10 cellular contexts compared by ENCODE assay signal in the genomic region with DNA sequence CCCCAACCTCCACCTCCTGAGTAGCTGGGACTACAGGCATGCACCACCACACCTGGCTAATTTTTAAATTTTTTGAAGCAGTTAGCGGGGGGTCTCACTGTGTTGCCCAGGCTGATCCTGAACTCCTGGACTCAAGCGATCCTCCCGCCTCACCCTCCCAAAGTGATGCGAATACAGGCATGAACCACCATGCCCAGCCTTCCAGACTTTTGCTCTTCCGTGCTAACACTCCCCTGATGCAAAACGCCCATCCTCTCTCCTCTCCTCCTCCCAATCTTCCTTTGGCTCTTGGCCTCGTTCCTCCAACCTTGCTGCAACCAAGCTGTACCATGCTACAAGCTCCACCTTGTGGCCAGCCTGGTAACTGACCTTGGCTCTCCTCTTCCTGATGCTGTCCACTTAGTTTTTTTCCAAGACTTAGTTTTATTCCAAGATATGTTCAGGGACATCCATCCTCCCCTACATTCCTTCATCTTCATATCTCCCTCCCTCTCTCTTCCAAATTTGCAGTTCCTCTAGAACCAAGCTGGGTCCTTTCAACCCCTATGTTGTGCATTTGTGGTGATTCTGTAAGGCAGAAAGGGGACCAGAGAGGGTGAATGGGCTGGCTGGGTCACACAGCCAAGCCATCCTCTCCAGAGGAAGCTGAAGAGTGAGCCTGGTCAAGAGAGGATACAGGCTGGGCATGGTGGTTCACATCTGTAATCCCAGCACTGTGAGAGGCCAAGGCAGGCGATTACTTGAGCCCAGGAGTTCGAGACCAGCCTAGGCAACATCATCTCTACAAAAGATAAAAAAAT. TPM values are rescaled to one million over a fixed set of nuclear protein-coding genes. Genes with fewer than 3 reads are reported as not detected.
DNase-seq lines count a peak whose midpoint lies in the region; ATAC-seq and TF ChIP-seq lines count a peak whose summit lies in the region.
"Had no signal": no experiment of that assay in that cellular context is flagged by ENCODE, and none has a peak within 500 bp of the region (broad histone marks: within the 10 kb centered on the region; RNA-seq: fewer than 3 reads in every experiment).

No MANE protein-coding gene starts in this region.

- peaks cover 12% of the 10 kb centered on the region for H3K4me1 Mint-ChIP-seq in GM23338

- H3F3A ChIP-seq in GM23338 (replicated peaks; ENCODE audit: low read depth), result no peaks in the 10 kb centered on the region

- H3K79me2 ChIP-seq in GM23338 (replicated peaks; ENCODE audit: insufficient read depth), result no peaks in the 10 kb centered on the region

- H2AFZ ChIP-seq in GM23338, result no peak overlapping the region

- peaks cover 16% of the 10 kb centered on the region for H3K27me3 Mint-ChIP-seq in GM23338 (ENCODE audit: insufficient read depth, low read depth, poor library complexity)

- 79 to 85% methylated on average over 9 of the region's 9 CpGs for WGBS in sigmoid colon, 2 donors

- H3K4me3 ChIP-seq in GM23338 (no peak overlapping the region), muscle layer of duodenum (ENCODE audit: low read depth in 1 of 2, low read length in 2 of 2) (peak overlapping the region; percentile 0 to 7), sigmoid colon (no peak overlapping the region)

- peaks cover 39% of the 10 kb centered on the region for H3K9me3 Mint-ChIP-seq in GM23338

- peaks cover 13% of the 10 kb centered on the region for H3K4me1 ChIP-seq in GM23338 (ENCODE audit: insufficient read depth)
- H3K4me1 ChIP-seq in muscle layer of duodenum (ENCODE audit: control insufficient read depth in 1 of 2, insufficient read depth in 2 of 2, low read length in 2 of 2), result peaks cover 0 to 15% of the 10 kb centered on the region in 2 donors
- peaks cover 0 to 13% (median 8%) of the 10 kb centered on the region in 4 donors for H3K4me1 ChIP-seq in sigmoid colon
- H3K4me1 ChIP-seq: spleen had no signal

- no peak overlapping the region for H3K4me2 ChIP-seq in GM23338

- TF ChIP-seq CTCF in GM23338 (conservative IDR thresholded peaks at IDR 0.05; ENCODE audit: low read depth in 2 of 2) (peak; percentile 74 to 84), sigmoid colon (IDR thresholded peaks at IDR 0.05) (no peak)

- H3K36me3 Mint-ChIP-seq in GM23338 (ENCODE audit: low read depth), result peaks cover 19% of the 10 kb centered on the region

- intact Hi-C loops in sigmoid colon (cut with DNase I), result no loop called here

- no peak for TF ChIP-seq EP300 in sigmoid colon (IDR thresholded peaks at IDR 0.05)

- no peak for ATAC-seq in GM23338
- ATAC-seq in GM21786 (IDR thresholded peaks at IDR 0.05; ENCODE audit: unreplicated experiment), result no peak

- no peak overlapping the region for H3K27ac ChIP-seq in GM23338 (ENCODE audit: low read depth)
- no peak overlapping the region for H3K27ac ChIP-seq in muscle layer of duodenum (ENCODE audit: low read length)
- no peak overlapping the region for H3K27ac ChIP-seq in sigmoid colon
- H3K27ac ChIP-seq: spleen had no signal

- no peaks in the 10 kb centered on the region for H3K9me2 ChIP-seq in GM23338 (ENCODE audit: insufficient read depth)

- H4K20me1 ChIP-seq in GM23338 (replicated peaks; ENCODE audit: insufficient read depth), result no peaks in the 10 kb centered on the region

- no peak overlapping the region for H3K4me3 Mint-ChIP-seq in GM23338

- DNase-seq in CMK (ENCODE audit: low read depth), result peak; percentile 27
- DNase-seq in GM23338 (ENCODE audit: low spot score), result peak; percentile 51
- DNase-seq in activated T-cell treated with anti-CD3 and anti-CD28 coated beads, Interleukin-2, amount 50 U/mL, for 1 hour, result peak; percentile 25
- DNase-seq in ureter (ENCODE audit: low spot score), result no peak
- DNase-seq in sigmoid colon, result no peak
- no peak for DNase-seq in hypothalamus (lab: John Stamatoyannopoulos, UW)
- DNase-seq: activated naive CD4-positive, alpha-beta T cell; spleen had no signal

- no peak overlapping the region for H3K27ac Mint-ChIP-seq in GM23338

- H3K36me3 ChIP-seq in GM23338 (ENCODE audit: insufficient read depth) (no peaks in the 10 kb centered on the region; the same call in 1 of the 2 replicates), muscle layer of duodenum (ENCODE audit: control insufficient read depth in 1 of 2, insufficient read depth in 2 of 2, low read length in 2 of 2) (no peaks in the 10 kb centered on the region), sigmoid colon (no peaks in the 10 kb centered on the region)
- H3K36me3 ChIP-seq: spleen had no signal

- H3K27me3 ChIP-seq in GM23338 (ENCODE audit: insufficient read depth) (peaks cover 11% of the 10 kb centered on the region; the same call in 1 of the 2 replicates), muscle layer of duodenum (ENCODE audit: low read depth, low read length) (peaks cover 3% of the 10 kb centered on the region), sigmoid colon (peaks cover 0 to 24% (median 0%) of the 10 kb centered on the region in 3 donors)

- peaks cover 5 to 21% of the 10 kb centered on the region in 2 donors for H3K9me3 ChIP-seq in muscle layer of duodenum (ENCODE audit: control insufficient read depth in 1 of 2, low read length in 2 of 2)
- peaks cover 7 to 16% (median 11%) of the 10 kb centered on the region in 4 donors for H3K9me3 ChIP-seq in sigmoid colon

- no peak for TF ChIP-seq POLR2A in sigmoid colon (IDR thresholded peaks at IDR 0.05)

TF ChIP-seq in GM23338, 12 proteins besides CTCF, POLR2A, EP300 and RAD21 (continues in another document):
- no peak for TF ChIP-seq JUNB (IDR thresholded peaks at IDR 0.05; ENCODE audit: unreplicated experiment)
- TF ChIP-seq STAT1 (IDR thresholded peaks at IDR 0.05; ENCODE audit: unreplicated experiment), result no peak
- TF ChIP-seq ZNF114 (CRISPR knock-in tag; IDR thresholded peaks at IDR 0.05), result no peak
- TF ChIP-seq CREB1 (CRISPR knock-in tag; IDR thresholded peaks at IDR 0.05; ENCODE audit: low read depth), result no peak
- TF ChIP-seq, protein P1, sequence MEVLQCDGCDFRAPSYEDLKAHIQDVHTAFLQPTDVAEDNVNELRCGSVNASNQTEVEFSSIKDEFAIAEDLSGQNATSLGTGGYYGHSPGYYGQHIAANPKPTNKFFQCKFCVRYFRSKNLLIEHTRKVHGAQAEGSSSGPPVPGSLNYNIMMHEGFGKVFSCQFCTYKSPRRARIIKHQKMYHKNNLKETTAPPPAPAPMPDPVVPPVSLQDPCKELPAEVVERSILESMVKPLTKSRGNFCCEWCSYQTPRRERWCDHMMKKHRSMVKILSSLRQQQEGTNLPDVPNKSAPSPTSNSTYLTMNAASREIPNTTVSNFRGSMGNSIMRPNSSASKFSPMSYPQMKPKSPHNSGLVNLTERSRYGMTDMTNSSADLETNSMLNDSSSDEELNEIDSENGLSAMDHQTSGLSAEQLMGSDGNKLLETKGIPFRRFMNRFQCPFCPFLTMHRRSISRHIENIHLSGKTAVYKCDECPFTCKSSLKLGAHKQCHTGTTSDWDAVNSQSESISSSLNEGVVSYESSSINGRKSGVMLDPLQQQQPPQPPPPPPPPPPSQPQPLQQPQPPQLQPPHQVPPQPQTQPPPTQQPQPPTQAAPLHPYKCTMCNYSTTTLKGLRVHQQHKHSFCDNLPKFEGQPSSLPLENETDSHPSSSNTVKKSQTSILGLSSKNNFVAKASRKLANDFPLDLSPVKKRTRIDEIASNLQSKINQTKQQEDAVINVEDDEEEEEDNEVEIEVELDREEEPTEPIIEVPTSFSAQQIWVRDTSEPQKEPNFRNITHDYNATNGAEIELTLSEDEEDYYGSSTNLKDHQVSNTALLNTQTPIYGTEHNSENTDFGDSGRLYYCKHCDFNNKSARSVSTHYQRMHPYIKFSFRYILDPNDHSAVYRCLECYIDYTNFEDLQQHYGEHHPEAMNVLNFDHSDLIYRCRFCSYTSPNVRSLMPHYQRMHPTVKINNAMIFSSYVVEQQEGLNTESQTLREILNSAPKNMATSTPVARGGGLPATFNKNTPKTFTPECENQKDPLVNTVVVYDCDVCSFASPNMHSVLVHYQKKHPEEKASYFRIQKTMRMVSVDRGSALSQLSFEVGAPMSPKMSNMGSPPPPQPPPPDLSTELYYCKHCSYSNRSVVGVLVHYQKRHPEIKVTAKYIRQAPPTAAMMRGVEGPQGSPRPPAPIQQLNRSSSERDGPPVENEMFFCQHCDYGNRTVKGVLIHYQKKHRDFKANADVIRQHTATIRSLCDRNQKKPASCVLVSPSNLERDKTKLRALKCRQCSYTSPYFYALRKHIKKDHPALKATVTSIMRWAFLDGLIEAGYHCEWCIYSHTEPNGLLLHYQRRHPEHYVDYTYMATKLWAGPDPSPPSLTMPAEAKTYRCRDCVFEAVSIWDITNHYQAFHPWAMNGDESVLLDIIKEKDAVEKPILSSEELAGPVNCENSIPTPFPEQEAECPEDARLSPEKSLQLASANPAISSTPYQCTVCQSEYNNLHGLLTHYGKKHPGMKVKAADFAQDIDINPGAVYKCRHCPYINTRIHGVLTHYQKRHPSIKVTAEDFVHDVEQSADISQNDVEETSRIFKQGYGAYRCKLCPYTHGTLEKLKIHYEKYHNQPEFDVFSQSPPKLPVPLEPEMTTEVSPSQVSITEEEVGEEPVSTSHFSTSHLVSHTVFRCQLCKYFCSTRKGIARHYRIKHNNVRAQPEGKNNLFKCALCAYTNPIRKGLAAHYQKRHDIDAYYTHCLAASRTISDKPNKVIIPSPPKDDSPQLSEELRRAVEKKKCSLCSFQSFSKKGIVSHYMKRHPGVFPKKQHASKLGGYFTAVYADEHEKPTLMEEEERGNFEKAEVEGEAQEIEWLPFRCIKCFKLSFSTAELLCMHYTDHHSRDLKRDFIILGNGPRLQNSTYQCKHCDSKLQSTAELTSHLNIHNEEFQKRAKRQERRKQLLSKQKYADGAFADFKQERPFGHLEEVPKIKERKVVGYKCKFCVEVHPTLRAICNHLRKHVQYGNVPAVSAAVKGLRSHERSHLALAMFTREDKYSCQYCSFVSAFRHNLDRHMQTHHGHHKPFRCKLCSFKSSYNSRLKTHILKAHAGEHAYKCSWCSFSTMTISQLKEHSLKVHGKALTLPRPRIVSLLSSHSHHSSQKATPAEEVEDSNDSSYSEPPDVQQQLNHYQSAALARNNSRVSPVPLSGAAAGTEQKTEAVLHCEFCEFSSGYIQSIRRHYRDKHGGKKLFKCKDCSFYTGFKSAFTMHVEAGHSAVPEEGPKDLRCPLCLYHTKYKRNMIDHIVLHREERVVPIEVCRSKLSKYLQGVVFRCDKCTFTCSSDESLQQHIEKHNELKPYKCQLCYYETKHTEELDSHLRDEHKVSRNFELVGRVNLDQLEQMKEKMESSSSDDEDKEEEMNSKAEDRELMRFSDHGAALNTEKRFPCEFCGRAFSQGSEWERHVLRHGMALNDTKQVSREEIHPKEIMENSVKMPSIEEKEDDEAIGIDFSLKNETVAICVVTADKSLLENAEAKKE (CRISPR knock-in tag; IDR thresholded peaks at IDR 0.05), result no peak
- TF ChIP-seq EZH2phosphoT487 (IDR thresholded peaks at IDR 0.05; ENCODE audit: unreplicated experiment), result no peak

RNA-seq across cellular contexts. Expression of a gene that starts 32.8 kb away (rescaled TPM):
- total RNA-seq in GM23338 (2014; rRNA removed; shearing (Covaris generic)), result 0.97 and 3.9 TPM in 2 replicates
- polyA plus RNA-seq in GM23338 (2016; fragmentation: Nextera tagmentation; extraction: Ambion mirVana), result 0.42 and 0.94 TPM in 2 replicates
- total RNA-seq in ureter, result 5.8 TPM
- under 1 TPM in 3 of 4 donors, not detected in 1; 0.33 to 0.55 (median 0.41) TPM for total RNA-seq in sigmoid colon
- 10 to 100 TPM in 2 of 3 donors, 1 to 10 TPM in 1; 2.8 to 27.5 (median 12.0) TPM for polyA plus RNA-seq in sigmoid colon

Comparison
In these comparisons a context has a peak if more than half of its experiments do, and no peak if none do; other contexts are left out.
1. DNase-seq: peak in CMK (single experiment), GM23338 (single experiment) and activated T-cell treated with anti-CD3 and anti-CD28 coated beads, Interleukin-2, amount 50 U/mL, for 1 hour (single experiment); none in ureter (single experiment), sigmoid colon (single experiment) and hypothalamus (0 of 51).
2. H3K4me3 ChIP-seq: peak in muscle layer of duodenum (2 of 2); none in GM23338 (single experiment) and sigmoid colon (0 of 4).
3. CTCF ChIP-seq: peak in GM23338 (2 of 2); none in sigmoid colon (0 of 4).